ENCODE assay signal across 19 cellular contexts in the genomic region with DNA sequence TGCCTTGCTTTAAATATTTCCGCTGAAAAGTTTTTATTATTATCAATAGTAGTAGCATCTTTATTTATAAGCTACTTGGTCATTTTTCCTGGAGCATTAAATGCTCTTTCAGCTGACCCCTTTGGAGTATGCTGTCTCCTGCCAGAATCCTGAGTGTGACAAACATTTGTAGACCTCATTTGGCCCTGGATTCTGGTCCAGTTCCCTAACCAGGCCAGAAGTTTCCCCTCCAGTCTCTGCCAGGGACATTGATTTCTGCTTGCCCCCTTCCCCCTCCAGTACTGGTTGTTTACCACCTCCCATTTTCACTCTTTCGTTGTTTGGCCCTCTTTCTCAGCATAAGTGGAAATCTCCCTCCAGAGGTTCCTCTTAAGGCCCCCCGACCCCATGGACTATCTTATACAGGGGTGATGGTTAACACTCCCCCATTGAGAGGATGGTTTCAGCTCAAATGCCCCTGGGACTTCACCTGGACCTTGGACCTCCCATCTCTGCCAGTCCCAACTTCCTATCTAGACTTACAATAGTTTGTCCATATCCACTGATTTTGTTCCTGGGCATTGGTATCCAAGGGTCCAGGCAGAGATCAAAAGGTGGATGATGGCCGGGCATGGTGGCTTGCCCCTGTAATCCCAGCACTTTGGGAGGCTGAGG. TPM values are rescaled to one million over a fixed set of nuclear protein-coding genes. Genes with fewer than 3 reads are reported as not detected.
A peak's percentile ranks its signal among the peaks of the same experiment; 100 is the strongest.
DNase-seq lines count a peak whose midpoint lies in the region; ATAC-seq, FAIRE-seq and TF ChIP-seq lines count a peak whose summit lies in the region.
"Had no signal": no experiment of that assay in that cellular context is flagged by ENCODE, and none has a peak within 500 bp of the region (broad histone marks: within the 10 kb centered on the region; RNA-seq: fewer than 3 reads in every experiment).

No MANE protein-coding gene starts in this region.

- 72% methylated on average over 4 of the region's 4 CpGs for WGBS in HepG2 (ENCODE audit: low lambda C conversion rate)

- H3K27ac Mint-ChIP-seq in stimulated activated naive CD8-positive, alpha-beta T cell treated with anti-CD3 and anti-CD28 coated beads, Interleukin-15, amount 100 ng/mL, for 72 hours: peak overlapping the region; percentile 17 to 20
- no peak overlapping the region for H3K27ac Mint-ChIP-seq in naive thymus-derived CD8-positive, alpha-beta T cell
- H3K27ac Mint-ChIP-seq: CD4-positive, alpha-beta T cell had no signal

- H3K4me2 ChIP-seq in HepG2 (ENCODE audit: low read depth, low read length): no peak overlapping the region

- no peak overlapping the region for H3K4me3 Mint-ChIP-seq in stimulated activated naive CD8-positive, alpha-beta T cell treated with anti-CD3 and anti-CD28 coated beads, Interleukin-15, amount 100 ng/mL, for 72 hours
- no peak overlapping the region for H3K4me3 Mint-ChIP-seq in naive thymus-derived CD8-positive, alpha-beta T cell
- H3K4me3 Mint-ChIP-seq: CD4-positive, alpha-beta T cell had no signal

- peaks cover 63% of the 10 kb centered on the region for H3K4me1 ChIP-seq in HepG2 (ENCODE audit: insufficient read depth, low read length)
- H3K4me1 ChIP-seq in mucosa of stomach (ENCODE audit: control insufficient read depth, insufficient read depth, low read length): peaks cover 33% of the 10 kb centered on the region
- H3K4me1 ChIP-seq: BE2C, Caco-2 had no signal

- no peak for DNase-seq in stimulated activated naive CD8-positive, alpha-beta T cell treated with anti-CD3 and anti-CD28 coated beads, Interleukin-15, amount 100 ng/mL, for 72 hours
- no peak for DNase-seq in stimulated activated naive CD8-positive, alpha-beta T cell treated with anti-CD3 and anti-CD28 coated beads, Interleukin-15, Interleukin-2, amounts not matched to agents 100 U/mL and 50 U/mL, for 24 hours
- DNase-seq in HepG2 (ENCODE audit: low spot score) (no peak), ureter (ENCODE audit: low spot score) (no peak), KG1 (lab: John Stamatoyannopoulos, UW) (no peak)
- no peak for DNase-seq in naive thymus-derived CD8-positive, alpha-beta T cell
- DNase-seq: ACHN; BE2C; C1 segment of cervical spinal cord; Caco-2; CD4-positive, alpha-beta T cell; GM23248; HCEC 1CT had no signal

- H3K27me3 ChIP-seq in HepG2 (ENCODE audit: control insufficient read depth in 1 of 2, insufficient read depth in 2 of 2, low read length in 2 of 2) (0 out of 5 replicates have a peak, but pooled peaks cover 0 to 1% of the 10 kb centered on the region in 2 experiments), mucosa of stomach (ENCODE audit: control insufficient read depth, insufficient read depth, low read length) (no peaks in the 10 kb centered on the region)
- H3K27me3 ChIP-seq: BE2C had no signal

- peaks cover 8% of the 10 kb centered on the region; the same call in 1 of the 2 replicates for H3K9me3 ChIP-seq in HepG2 (ENCODE audit: low read length)
- no peaks in the 10 kb centered on the region for H3K9me3 ChIP-seq in mucosa of stomach (ENCODE audit: control insufficient read depth, low read length)
- H3K9me3 ChIP-seq: BE2C, Caco-2 had no signal

- TF ChIP-seq EP300 in HepG2 (IDR thresholded peaks at IDR 0.05; ENCODE audit: low read depth in 2 of 2, low read length in 2 of 2) (no peak), HepG2 (CRISPR knock-in tag; IDR thresholded peaks at IDR 0.05; ENCODE audit: borderline replicate concordance) (no peak)

- H2AFZ ChIP-seq in HepG2 (ENCODE audit: low read length): no peak overlapping the region
- H2AFZ ChIP-seq: GM23248 had no signal

- H3K79me2 ChIP-seq in HepG2 (ENCODE audit: insufficient read depth, low read length): no peaks in the 10 kb centered on the region

- TF ChIP-seq CTCF in HepG2 (CRISPR knock-in tag; IDR thresholded peaks at IDR 0.05): no peak

- no TSS peak for BruUV-seq in HepG2 (replicated peaks; lab: Mats Ljungman, UMichigan)

- in situ Hi-C loops in HepG2 (cut with HindIII; ENCODE audit: extremely low pct_ligation_motif_present, low pct_unique_long_range_greater_than_20kb): no loop called here

- CTCF ChIA-PET in HepG2 (lab: Yijun Ruan, JAX; ENCODE audit: low intra/inter-chr PET ratio, low total read pairs): no interaction called here

- no peak for FAIRE-seq in HepG2 (lab: Jason Lieb, UNC)
- FAIRE-seq: A204.1, D721Med, G401.6, GM12891 had no signal

- H3K36me3 ChIP-seq in HepG2 (replicated peaks in 1 of 2; ENCODE audit: control insufficient read depth in 1 of 2, insufficient read depth in 2 of 2, low read length in 2 of 2) (no peaks in the 10 kb centered on the region), mucosa of stomach (ENCODE audit: control insufficient read depth, insufficient read depth, low read length) (no peaks in the 10 kb centered on the region)
- H3K36me3 ChIP-seq: BE2C had no signal

- TF ChIP-seq POLR2A in HepG2 (IDR thresholded peaks at IDR 0.05; ENCODE audit: insufficient read depth in 1 of 2, low read depth in 2 of 2, low read length in 2 of 2): no peak

- intact Hi-C loops in HepG2 (cut with micrococcal nuclease; ENCODE audit: unreplicated experiment): no loop called here

- POLR2A ChIA-PET in HepG2 (lab: Yijun Ruan, JAX): interaction anchor here (1.1 to 1.3 kb wide), 3 partner anchors 11 to 48 kb away, joined by 3 to 5 read pairs (median 4); no protein-coding TSS in a partner anchor
- POLR2A ChIA-PET in naive thymus-derived CD8-positive, alpha-beta T cell (lab: Charles Lee): no interaction called here

- peaks cover 0 to 6% (median 3%) of the 10 kb centered on the region in 3 donors for H3K36me3 Mint-ChIP-seq in naive thymus-derived CD8-positive, alpha-beta T cell

- H3K4me3 ChIP-seq in HepG2 (replicated peaks in 1 of 3; ENCODE audit: insufficient read depth in 1 of 3, low read depth in 2 of 3, low read length in 3 of 3): no peak overlapping the region
- peak overlapping the region; percentile 0 for H3K4me3 ChIP-seq in mucosa of stomach (ENCODE audit: low read length)
- H3K4me3 ChIP-seq: GM23248 had no signal

- H3K9me3 Mint-ChIP-seq in stimulated activated naive CD8-positive, alpha-beta T cell treated with anti-CD3 and anti-CD28 coated beads, Interleukin-15, amount 100 ng/mL, for 72 hours: peaks cover 4 to 8% of the 10 kb centered on the region in 2 donors
- peaks cover 4 to 22% (median 8%) of the 10 kb centered on the region in 9 donors for H3K9me3 Mint-ChIP-seq in naive thymus-derived CD8-positive, alpha-beta T cell

- H3K27ac ChIP-seq in HepG2 (ENCODE audit: extremely low read length, insufficient read depth, low read length): no peak overlapping the region
- H3K27ac ChIP-seq: GM23248 had no signal

- no peak for TF ChIP-seq RAD21 in HepG2 (CRISPR knock-in tag; IDR thresholded peaks at IDR 0.05)

- no peak for ATAC-seq in stimulated activated naive CD8-positive, alpha-beta T cell treated with anti-CD3 and anti-CD28 coated beads, Interleukin-15, amount 100 ng/mL, for 72 hours
- ATAC-seq in stimulated activated naive CD8-positive, alpha-beta T cell treated with anti-CD3 and anti-CD28 coated beads, Interleukin-15, Interleukin-2, amounts not matched to agents 100 U/mL and 50 U/mL, for 24 hours: no peak
- ATAC-seq in HepG2: no peak
- ATAC-seq in naive thymus-derived CD8-positive, alpha-beta T cell: no peak

- H3K4me1 Mint-ChIP-seq in stimulated activated naive CD8-positive, alpha-beta T cell treated with anti-CD3 and anti-CD28 coated beads, Interleukin-15, amount 100 ng/mL, for 72 hours: no peaks in the 10 kb centered on the region
- peaks cover 0 to 3% (median 1%) of the 10 kb centered on the region in 4 donors for H3K4me1 Mint-ChIP-seq in naive thymus-derived CD8-positive, alpha-beta T cell

- no peak overlapping the region for H3K9ac ChIP-seq in HepG2 (ENCODE audit: insufficient read depth, low read depth, low read length)
- H3K9ac ChIP-seq in mucosa of stomach (ENCODE audit: low read length): peak overlapping the region; percentile 59
- H3K9ac ChIP-seq: GM23248 had no signal

- no peaks in the 10 kb centered on the region for H4K20me1 ChIP-seq in HepG2 (ENCODE audit: insufficient read depth, low read length)

- H3K27me3 Mint-ChIP-seq in stimulated activated naive CD8-positive, alpha-beta T cell treated with anti-CD3 and anti-CD28 coated beads, Interleukin-15, amount 100 ng/mL, for 72 hours: peaks cover 23% of the 10 kb centered on the region
- H3K27me3 Mint-ChIP-seq in naive thymus-derived CD8-positive, alpha-beta T cell: peaks cover 15 to 50% (median 27%) of the 10 kb centered on the region in 5 donors

RNA-seq across cellular contexts. Expression of gene COL27A1, which starts 24.6 kb away (rescaled TPM):
- 13.1 and 71.3 TPM in 2 replicates for total RNA-seq in HepG2 (2016; rRNA removed; fragmentation: Illumina TruSeq; extraction: Trizol)
- total RNA-seq in HepG2 (2016; cell fraction: cytosol; rRNA removed; fragmentation: Illumina TruSeq; extraction: Trizol; ENCODE audit: low read depth): 24.4 and 27.4 TPM in 2 replicates
- total RNA-seq in HepG2 (2016; cell fraction: insoluble cytoplasmic fraction; rRNA removed; fragmentation: Illumina TruSeq; extraction: Trizol): 11.3 and 76.4 TPM in 2 replicates
- total RNA-seq in HepG2 (2016; cell fraction: membrane; rRNA removed; fragmentation: Illumina TruSeq; extraction: Trizol): 17.0 and 18.6 TPM in 2 replicates
- total RNA-seq in HepG2 (2016; cell fraction: nucleus; rRNA removed; fragmentation: Illumina TruSeq; extraction: Trizol): 127 and 145 TPM in 2 replicates
- polyA plus RNA-seq in HepG2 (2011; rRNA removed): 89.1 and 105 TPM in 2 replicates
- 8.5 and 16.4 TPM in 2 replicates for polyA plus RNA-seq in HepG2 (2011; cell fraction: cytosol; rRNA removed)
- polyA plus RNA-seq in HepG2 (2011; cell fraction: nucleus; rRNA removed): 1,276 and 1,843 TPM in 2 replicates
- 63.8 and 83.6 TPM in 2 replicates for polyA plus RNA-seq in HepG2 (2012)
- 2.0 and 2.7 TPM in 2 replicates for polyA plus RNA-seq in HepG2 (2016; cell fraction: cytosol; fragmentation: Illumina TruSeq; extraction: Trizol; ENCODE audit: low read depth)
- polyA plus RNA-seq in HepG2 (2016; cell fraction: insoluble cytoplasmic fraction; fragmentation: Illumina TruSeq; extraction: Trizol; ENCODE audit: low read depth): 13.5 and 15.6 TPM in 2 replicates
- polyA plus RNA-seq in HepG2 (2016; cell fraction: membrane; fragmentation: Illumina TruSeq; extraction: Trizol; ENCODE audit: low read depth): 4.3 and 4.5 TPM in 2 replicates
- polyA plus RNA-seq in HepG2 (2016; cell fraction: nucleus; fragmentation: Illumina TruSeq; extraction: Trizol; ENCODE audit: insufficient read depth, low read depth): 665 and 720 TPM in 2 replicates
- 11.6 and 59.4 TPM in 2 replicates for polyA minus RNA-seq in HepG2 (2011; rRNA and poly(A)+ RNA removed; ENCODE audit: low replicate concordance)
- 5.5 and 10.9 TPM in 2 replicates for polyA minus RNA-seq in HepG2 (2011; cell fraction: cytosol; rRNA and poly(A)+ RNA removed)
- polyA minus RNA-seq in HepG2 (2011; cell fraction: nucleus; rRNA and poly(A)+ RNA removed): 155 and 169 TPM in 2 replicates
- total RNA-seq in ureter: 59.2 TPM
- 1 to 10 TPM; 1.4 to 1.7 TPM for total RNA-seq in naive thymus-derived CD8-positive, alpha-beta T cell
- under 1 TPM in 1 of 3 donors, not detected in 2; 0.14 TPM for polyA plus RNA-seq in naive thymus-derived CD8-positive, alpha-beta T cell

RNA-seq across cellular contexts. Expression of gene KIF12, which starts 31.7 kb away (rescaled TPM):
- 0.81 and 1.8 TPM in 2 replicates for total RNA-seq in HepG2 (2016; rRNA removed; fragmentation: Illumina TruSeq; extraction: Trizol)
- total RNA-seq in HepG2 (2016; cell fraction: cytosol; rRNA removed; fragmentation: Illumina TruSeq; extraction: Trizol; ENCODE audit: low read depth): 0.61 and 1.1 TPM in 2 replicates
- total RNA-seq in HepG2 (2016; cell fraction: insoluble cytoplasmic fraction; rRNA removed; fragmentation: Illumina TruSeq; extraction: Trizol): 0.94 and 1.8 TPM in 2 replicates
- total RNA-seq in HepG2 (2016; cell fraction: membrane; rRNA removed; fragmentation: Illumina TruSeq; extraction: Trizol): 0.19 and 0.38 TPM in 2 replicates
- 2.7 and 3.5 TPM in 2 replicates for total RNA-seq in HepG2 (2016; cell fraction: nucleus; rRNA removed; fragmentation: Illumina TruSeq; extraction: Trizol)
- polyA plus RNA-seq in HepG2 (2011; rRNA removed): 12.5 and 14.8 TPM in 2 replicates
- polyA plus RNA-seq in HepG2 (2011; cell fraction: cytosol; rRNA removed): 1.6 and 3.1 TPM in 2 replicates
- polyA plus RNA-seq in HepG2 (2011; cell fraction: nucleus; rRNA removed): 155 and 222 TPM in 2 replicates
- polyA plus RNA-seq in HepG2 (2012): 6.2 and 7.2 TPM in 2 replicates
- polyA plus RNA-seq in HepG2 (2016; cell fraction: cytosol; fragmentation: Illumina TruSeq; extraction: Trizol; ENCODE audit: low read depth): 0.14 and 0.26 TPM in 2 replicates
- polyA plus RNA-seq in HepG2 (2016; cell fraction: insoluble cytoplasmic fraction; fragmentation: Illumina TruSeq; extraction: Trizol; ENCODE audit: low read depth): 0.92 and 0.93 TPM in 2 replicates
- polyA plus RNA-seq in HepG2 (2016; cell fraction: membrane; fragmentation: Illumina TruSeq; extraction: Trizol; ENCODE audit: low read depth): 0.17 TPM in 1 of 2 replicates, not detected in the other
- 8.0 and 11.0 TPM in 2 replicates for polyA plus RNA-seq in HepG2 (2016; cell fraction: nucleus; fragmentation: Illumina TruSeq; extraction: Trizol; ENCODE audit: insufficient read depth, low read depth)
- 6.7 TPM in 1 of 2 replicates, not detected in the other for polyA minus RNA-seq in HepG2 (2011; rRNA and poly(A)+ RNA removed; ENCODE audit: low replicate concordance)
- polyA minus RNA-seq in HepG2 (2011; cell fraction: cytosol; rRNA and poly(A)+ RNA removed): 1.1 and 1.3 TPM in 2 replicates
- 11.6 and 13.7 TPM in 2 replicates for polyA minus RNA-seq in HepG2 (2011; cell fraction: nucleus; rRNA and poly(A)+ RNA removed)
- total RNA-seq in ureter: 6.4 TPM
- total RNA-seq in naive thymus-derived CD8-positive, alpha-beta T cell: not detected
- not detected for polyA plus RNA-seq in naive thymus-derived CD8-positive, alpha-beta T cell
- total RNA-seq: CD4-positive, alpha-beta T cell; GM23248; H4 had no signal
- polyA plus RNA-seq: GM23248 had no signal

RNA-seq across cellular contexts. Expression of gene AMBP, which starts 52.7 kb away (rescaled TPM):
- total RNA-seq in HepG2 (2016; rRNA removed; fragmentation: Illumina TruSeq; extraction: Trizol) (612 and 1,510 TPM in 2 replicates), ureter (0.99 TPM)
- 264 and 266 TPM in 2 replicates for total RNA-seq in HepG2 (2016; cell fraction: cytosol; rRNA removed; fragmentation: Illumina TruSeq; extraction: Trizol; ENCODE audit: low read depth)
- total RNA-seq in HepG2 (2016; cell fraction: insoluble cytoplasmic fraction; rRNA removed; fragmentation: Illumina TruSeq; extraction: Trizol): 610 and 1,558 TPM in 2 replicates
- 284 and 296 TPM in 2 replicates for total RNA-seq in HepG2 (2016; cell fraction: membrane; rRNA removed; fragmentation: Illumina TruSeq; extraction: Trizol)
- 1,103 and 1,244 TPM in 2 replicates for total RNA-seq in HepG2 (2016; cell fraction: nucleus; rRNA removed; fragmentation: Illumina TruSeq; extraction: Trizol)
- polyA plus RNA-seq in HepG2 (2011; rRNA removed): 2,580 and 3,919 TPM in 2 replicates
- polyA plus RNA-seq in HepG2 (2011; cell fraction: cytosol; rRNA removed): 3,676 and 4,547 TPM in 2 replicates
- polyA plus RNA-seq in HepG2 (2011; cell fraction: nucleus; rRNA removed): 1,589 and 2,063 TPM in 2 replicates
- 2,894 and 3,165 TPM in 2 replicates for polyA plus RNA-seq in HepG2 (2012)
- polyA plus RNA-seq in HepG2 (2016; cell fraction: cytosol; fragmentation: Illumina TruSeq; extraction: Trizol; ENCODE audit: low read depth): 305 and 334 TPM in 2 replicates
- 674 and 676 TPM in 2 replicates for polyA plus RNA-seq in HepG2 (2016; cell fraction: insoluble cytoplasmic fraction; fragmentation: Illumina TruSeq; extraction: Trizol; ENCODE audit: low read depth)
- 279 and 293 TPM in 2 replicates for polyA plus RNA-seq in HepG2 (2016; cell fraction: membrane; fragmentation: Illumina TruSeq; extraction: Trizol; ENCODE audit: low read depth)
- polyA plus RNA-seq in HepG2 (2016; cell fraction: nucleus; fragmentation: Illumina TruSeq; extraction: Trizol; ENCODE audit: insufficient read depth, low read depth): 2,037 and 2,236 TPM in 2 replicates
- polyA minus RNA-seq in HepG2 (2011; rRNA and poly(A)+ RNA removed; ENCODE audit: low replicate concordance): 0.72 and 924 TPM in 2 replicates
- polyA minus RNA-seq in HepG2 (2011; cell fraction: cytosol; rRNA and poly(A)+ RNA removed): 612 and 1,026 TPM in 2 replicates
- 323 and 565 TPM in 2 replicates for polyA minus RNA-seq in HepG2 (2011; cell fraction: nucleus; rRNA and poly(A)+ RNA removed)
- total RNA-seq in naive thymus-derived CD8-positive, alpha-beta T cell: not detected
- not detected for polyA plus RNA-seq in naive thymus-derived CD8-positive, alpha-beta T cell
- total RNA-seq: CD4-positive, alpha-beta T cell; GM23248 had no signal
- polyA plus RNA-seq: GM23248 had no signal

Comparison
In these comparisons a context has a peak if more than half of its experiments do, and no peak if none do; other contexts are left out.
1. H3K27ac Mint-ChIP-seq: peak in stimulated activated naive CD8-positive, alpha-beta T cell treated with anti-CD3 and anti-CD28 coated beads, Interleukin-15, amount 100 ng/mL, for 72 hours (2 of 2); none in naive thymus-derived CD8-positive, alpha-beta T cell (0 of 10).
2. RNA of gene COL27A1, which starts 24.6 kb away (total RNA-seq): 11.3 to 145 TPM in HepG2 and 59.2 TPM in ureter (single experiment); 1.4 to 1.7 TPM in naive thymus-derived CD8-positive, alpha-beta T cell; every median in the first group is over 4 times any median in the second.
3. RNA of gene AMBP, which starts 52.7 kb away (total RNA-seq): 264 to 1,558 TPM in HepG2; 0.99 TPM in ureter (single experiment) and not detected in naive thymus-derived CD8-positive, alpha-beta T cell; every median in the first group is over 100 times any median in the second.